In genomic region chr20:22379472-22379871, GRCh38 we compare ENCODE assay signal across 2 cellular contexts.
A peak's percentile ranks its signal among the peaks of the same experiment; 100 is the strongest.
TF ChIP-seq lines count a peak whose summit lies in the region.

No MANE protein-coding gene starts in this region.

TF ChIP-seq in SK-N-SH, 30 proteins besides CTCF, POLR2A, EP300 and RAD21 (continued from another document):
- TF ChIP-seq, protein P1, sequence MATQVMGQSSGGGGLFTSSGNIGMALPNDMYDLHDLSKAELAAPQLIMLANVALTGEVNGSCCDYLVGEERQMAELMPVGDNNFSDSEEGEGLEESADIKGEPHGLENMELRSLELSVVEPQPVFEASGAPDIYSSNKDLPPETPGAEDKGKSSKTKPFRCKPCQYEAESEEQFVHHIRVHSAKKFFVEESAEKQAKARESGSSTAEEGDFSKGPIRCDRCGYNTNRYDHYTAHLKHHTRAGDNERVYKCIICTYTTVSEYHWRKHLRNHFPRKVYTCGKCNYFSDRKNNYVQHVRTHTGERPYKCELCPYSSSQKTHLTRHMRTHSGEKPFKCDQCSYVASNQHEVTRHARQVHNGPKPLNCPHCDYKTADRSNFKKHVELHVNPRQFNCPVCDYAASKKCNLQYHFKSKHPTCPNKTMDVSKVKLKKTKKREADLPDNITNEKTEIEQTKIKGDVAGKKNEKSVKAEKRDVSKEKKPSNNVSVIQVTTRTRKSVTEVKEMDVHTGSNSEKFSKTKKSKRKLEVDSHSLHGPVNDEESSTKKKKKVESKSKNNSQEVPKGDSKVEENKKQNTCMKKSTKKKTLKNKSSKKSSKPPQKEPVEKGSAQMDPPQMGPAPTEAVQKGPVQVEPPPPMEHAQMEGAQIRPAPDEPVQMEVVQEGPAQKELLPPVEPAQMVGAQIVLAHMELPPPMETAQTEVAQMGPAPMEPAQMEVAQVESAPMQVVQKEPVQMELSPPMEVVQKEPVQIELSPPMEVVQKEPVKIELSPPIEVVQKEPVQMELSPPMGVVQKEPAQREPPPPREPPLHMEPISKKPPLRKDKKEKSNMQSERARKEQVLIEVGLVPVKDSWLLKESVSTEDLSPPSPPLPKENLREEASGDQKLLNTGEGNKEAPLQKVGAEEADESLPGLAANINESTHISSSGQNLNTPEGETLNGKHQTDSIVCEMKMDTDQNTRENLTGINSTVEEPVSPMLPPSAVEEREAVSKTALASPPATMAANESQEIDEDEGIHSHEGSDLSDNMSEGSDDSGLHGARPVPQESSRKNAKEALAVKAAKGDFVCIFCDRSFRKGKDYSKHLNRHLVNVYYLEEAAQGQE (IDR thresholded peaks at IDR 0.05; ENCODE audit: low read depth, low read length) = no peak
- peak; percentile 83 for TF ChIP-seq NFIC (IDR thresholded peaks at IDR 0.05; ENCODE audit: borderline replicate concordance)
- peak; percentile 43 for TF ChIP-seq TCF12 (IDR thresholded peaks at IDR 0.05)

TF ChIP-seq in SK-N-SH treated with all-trans-retinoic acid at 6 μM for 48 hours, 23 proteins besides CTCF, POLR2A, EP300 and RAD21 (continued from another document):
- TF ChIP-seq, protein P2, sequence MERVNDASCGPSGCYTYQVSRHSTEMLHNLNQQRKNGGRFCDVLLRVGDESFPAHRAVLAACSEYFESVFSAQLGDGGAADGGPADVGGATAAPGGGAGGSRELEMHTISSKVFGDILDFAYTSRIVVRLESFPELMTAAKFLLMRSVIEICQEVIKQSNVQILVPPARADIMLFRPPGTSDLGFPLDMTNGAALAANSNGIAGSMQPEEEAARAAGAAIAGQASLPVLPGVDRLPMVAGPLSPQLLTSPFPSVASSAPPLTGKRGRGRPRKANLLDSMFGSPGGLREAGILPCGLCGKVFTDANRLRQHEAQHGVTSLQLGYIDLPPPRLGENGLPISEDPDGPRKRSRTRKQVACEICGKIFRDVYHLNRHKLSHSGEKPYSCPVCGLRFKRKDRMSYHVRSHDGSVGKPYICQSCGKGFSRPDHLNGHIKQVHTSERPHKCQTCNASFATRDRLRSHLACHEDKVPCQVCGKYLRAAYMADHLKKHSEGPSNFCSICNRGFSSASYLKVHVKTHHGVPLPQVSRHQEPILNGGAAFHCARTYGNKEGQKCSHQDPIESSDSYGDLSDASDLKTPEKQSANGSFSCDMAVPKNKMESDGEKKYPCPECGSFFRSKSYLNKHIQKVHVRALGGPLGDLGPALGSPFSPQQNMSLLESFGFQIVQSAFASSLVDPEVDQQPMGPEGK (CRISPR knock-in tag; IDR thresholded peaks at IDR 0.05; ENCODE audit: borderline replicate concordance) = no peak
- TF ChIP-seq ZFP30 (CRISPR knock-in tag; IDR thresholded peaks at IDR 0.05) = no peak
- TF ChIP-seq TCF4 (CRISPR knock-in tag; IDR thresholded peaks at IDR 0.05; ENCODE audit: borderline replicate concordance) = no peak
- TF ChIP-seq ISL1 (CRISPR knock-in tag; IDR thresholded peaks at IDR 0.05) = no peak
- no peak for TF ChIP-seq CSRNP3 (CRISPR knock-in tag; IDR thresholded peaks at IDR 0.05)
- TF ChIP-seq, protein P3, sequence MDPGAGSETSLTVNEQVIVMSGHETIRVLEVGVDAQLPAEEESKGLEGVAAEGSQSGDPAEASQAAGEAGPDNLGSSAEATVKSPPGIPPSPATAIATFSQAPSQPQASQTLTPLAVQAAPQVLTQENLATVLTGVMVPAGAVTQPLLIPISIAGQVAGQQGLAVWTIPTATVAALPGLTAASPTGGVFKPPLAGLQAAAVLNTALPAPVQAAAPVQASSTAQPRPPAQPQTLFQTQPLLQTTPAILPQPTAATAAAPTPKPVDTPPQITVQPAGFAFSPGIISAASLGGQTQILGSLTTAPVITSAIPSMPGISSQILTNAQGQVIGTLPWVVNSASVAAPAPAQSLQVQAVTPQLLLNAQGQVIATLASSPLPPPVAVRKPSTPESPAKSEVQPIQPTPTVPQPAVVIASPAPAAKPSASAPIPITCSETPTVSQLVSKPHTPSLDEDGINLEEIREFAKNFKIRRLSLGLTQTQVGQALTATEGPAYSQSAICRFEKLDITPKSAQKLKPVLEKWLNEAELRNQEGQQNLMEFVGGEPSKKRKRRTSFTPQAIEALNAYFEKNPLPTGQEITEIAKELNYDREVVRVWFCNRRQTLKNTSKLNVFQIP (CRISPR knock-in tag; IDR thresholded peaks at IDR 0.05; ENCODE audit: borderline replicate concordance, low read depth) = no peak
- no peak for TF ChIP-seq BACH2 (CRISPR knock-in tag; IDR thresholded peaks at IDR 0.05; ENCODE audit: borderline replicate concordance)
- TF ChIP-seq PPARA (CRISPR knock-in tag; IDR thresholded peaks at IDR 0.05; ENCODE audit: borderline replicate concordance) = no peak
- no peak for TF ChIP-seq ZNF70 (CRISPR knock-in tag; IDR thresholded peaks at IDR 0.05)
- TF ChIP-seq ZNF8 (CRISPR knock-in tag; IDR thresholded peaks at IDR 0.05) = no peak
- TF ChIP-seq ARNTL (CRISPR knock-in tag; IDR thresholded peaks at IDR 0.05; ENCODE audit: borderline replicate concordance, low read depth) = no peak
- TF ChIP-seq ZFP3 (CRISPR knock-in tag; IDR thresholded peaks at IDR 0.05) = no peak
